Comparison of ENCODE assay signal across 16 cellular contexts in genomic region chr2:7962191-7962590, GRCh38.
"Had no signal": no experiment of that assay in that cellular context is flagged by ENCODE, and none has a peak within 500 bp of the region (broad histone marks: within the 10 kb centered on the region; RNA-seq: fewer than 3 reads in every experiment).

No MANE protein-coding gene starts in this region.

- DNase-seq: activated CD4-positive, alpha-beta T cell treated with anti-CD3 and anti-CD28 coated beads, Interleukin-2, amount 10 ng/mL, durations not matched to agents 7 days and 5 days; activated CD4-positive, CD25-positive, alpha-beta regulatory T cell; activated CD8-positive, alpha-beta memory T cell treated with anti-CD3 and anti-CD28 coated beads for 24 hours; activated naive CD4-positive, alpha-beta T cell treated with anti-CD3 and anti-CD28 coated beads for 36 hours; cerebellar nuclear complex; effector CD8-positive, alpha-beta T cell; foreskin keratinocyte; pancreas; spleen; stomach; testis; upper lobe of right lung had no signal

- H3K9me3 Mint-ChIP-seq: activated CD4-positive, alpha-beta T cell treated with anti-CD3 and anti-CD28 coated beads, Interleukin-2, amount 10 ng/mL, durations not matched to agents 7 days and 5 days; activated naive CD4-positive, alpha-beta T cell treated with anti-CD3 and anti-CD28 coated beads for 36 hours; T-helper 2 cell treated with Interferon-gamma antibody and Interleukin-4, amounts not matched to agents 5 μg/mL and 100 μg/mL, for 36 hours had no signal

- H3K36me3 ChIP-seq: ascending aorta, breast epithelium, pancreas, spleen, stomach, upper lobe of right lung had no signal

- H3K4me1 Mint-ChIP-seq: activated CD4-positive, alpha-beta T cell treated with anti-CD3 and anti-CD28 coated beads, Interleukin-2, amount 10 ng/mL, durations not matched to agents 7 days and 5 days had no signal

- H3K4me1 ChIP-seq: ascending aorta, breast epithelium, foreskin keratinocyte, pancreas, spleen, stomach, testis, upper lobe of right lung had no signal

- H3K4me3 ChIP-seq: ascending aorta, breast epithelium, pancreas, spleen, stomach, testis, upper lobe of right lung had no signal

- H3K27ac Mint-ChIP-seq: activated CD4-positive, alpha-beta T cell treated with anti-CD3 and anti-CD28 coated beads, Interleukin-2, amount 10 ng/mL, durations not matched to agents 7 days and 5 days; activated naive CD4-positive, alpha-beta T cell treated with anti-CD3 and anti-CD28 coated beads for 36 hours; T-helper 2 cell treated with Interferon-gamma antibody and Interleukin-4, amounts not matched to agents 5 μg/mL and 100 μg/mL, for 36 hours had no signal

- H3K9me3 ChIP-seq: ascending aorta, breast epithelium, pancreas, spleen, stomach, testis, upper lobe of right lung had no signal

- ATAC-seq: foreskin keratinocyte, pancreas, sciatic nerve, upper lobe of right lung had no signal

- H3K27me3 Mint-ChIP-seq: activated CD4-positive, alpha-beta T cell treated with anti-CD3 and anti-CD28 coated beads, Interleukin-2, amount 10 ng/mL, durations not matched to agents 7 days and 5 days had no signal

- H3K4me3 Mint-ChIP-seq: activated CD4-positive, alpha-beta T cell treated with anti-CD3 and anti-CD28 coated beads, Interleukin-2, amount 10 ng/mL, durations not matched to agents 7 days and 5 days; activated naive CD4-positive, alpha-beta T cell treated with anti-CD3 and anti-CD28 coated beads for 36 hours; T-helper 2 cell treated with Interferon-gamma antibody and Interleukin-4, amounts not matched to agents 5 μg/mL and 100 μg/mL, for 36 hours had no signal

- H3K27me3 ChIP-seq: ascending aorta, breast epithelium, foreskin keratinocyte, pancreas, spleen, stomach, testis, upper lobe of right lung had no signal

- H3K27ac ChIP-seq: ascending aorta, breast epithelium, foreskin keratinocyte, pancreas, spleen, stomach, testis, upper lobe of right lung had no signal
